Comparison of ENCODE assay signal across 1 cellular context in the genomic region with DNA sequence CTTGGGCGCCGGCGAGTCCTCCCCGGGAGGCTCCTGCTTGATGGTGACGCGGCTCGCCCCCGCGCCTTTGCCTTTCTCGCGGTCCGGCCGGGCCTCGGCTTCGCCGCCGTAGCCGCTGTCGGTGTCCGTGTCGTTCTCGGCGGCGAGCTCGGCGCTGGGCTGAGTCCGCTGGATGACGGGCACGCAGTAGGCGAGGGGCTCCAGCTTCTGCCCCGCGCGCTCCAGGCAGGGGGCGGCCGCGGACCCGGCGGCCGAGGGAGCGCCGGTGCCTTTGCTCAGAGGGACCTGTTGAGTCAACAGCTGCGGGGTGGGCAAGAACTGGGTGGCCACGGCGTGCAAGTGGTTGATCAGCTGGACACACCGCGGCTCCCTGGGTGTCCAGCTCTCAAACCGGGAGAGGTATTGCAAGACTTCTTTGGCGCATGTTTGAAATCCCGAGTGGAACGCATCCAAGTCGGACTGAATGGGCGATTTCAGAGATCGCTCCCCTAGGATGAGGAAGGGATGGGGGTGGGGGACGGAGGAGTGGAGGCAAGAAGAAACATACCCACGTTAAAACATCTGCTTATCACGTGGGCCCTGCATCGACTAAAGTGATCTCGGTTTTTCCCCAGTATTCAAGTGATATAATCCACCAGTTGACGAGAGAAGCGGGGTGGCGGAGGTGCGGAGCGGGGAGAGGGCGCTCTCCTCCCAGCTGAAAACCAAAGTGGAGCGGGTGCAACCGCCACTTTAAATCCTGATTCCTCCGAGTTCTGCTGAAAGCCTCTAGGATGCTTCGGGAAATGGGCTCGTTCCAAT.
TF ChIP-seq lines count a peak whose summit lies in the region.

No MANE protein-coding gene starts in this region.

TF ChIP-seq in WTC11, 78 proteins besides CTCF, POLR2A, EP300 and RAD21 (continued from another document):
- TF ChIP-seq FOXP4 (CRISPR knock-in tag; IDR thresholded peaks at IDR 0.05) (no peak), NFYB (CRISPR knock-in tag; conservative IDR thresholded peaks at IDR 0.05; ENCODE audit: low read depth) (no peak), GRHL2 (CRISPR knock-in tag; IDR thresholded peaks at IDR 0.05; ENCODE audit: insufficient replicate concordance, severe bottlenecking) (no peak), SMAD3 (CRISPR knock-in tag; IDR thresholded peaks at IDR 0.05; ENCODE audit: borderline replicate concordance) (no peak), ZNF423 (CRISPR knock-in tag; IDR thresholded peaks at IDR 0.05) (peak; percentile 73; the same call in 1 of the 2 replicates), ZNF219 (CRISPR knock-in tag; IDR thresholded peaks at IDR 0.05; ENCODE audit: borderline replicate concordance) (no peak), CREB1 (CRISPR knock-in tag; IDR thresholded peaks at IDR 0.05) (no peak), GTF2I (CRISPR knock-in tag; conservative IDR thresholded peaks at IDR 0.05) (no peak), TEAD4 (CRISPR knock-in tag; IDR thresholded peaks at IDR 0.05) (no peak), FOXJ3 (CRISPR knock-in tag; IDR thresholded peaks at IDR 0.05; ENCODE audit: borderline replicate concordance) (no peak), RORB (CRISPR knock-in tag; IDR thresholded peaks at IDR 0.05) (no peak), JAZF1 (CRISPR knock-in tag; IDR thresholded peaks at IDR 0.05) (no peak), USF1 (CRISPR knock-in tag; IDR thresholded peaks at IDR 0.05) (peak; percentile 27; the same call in 1 of the 2 replicates), RELA (CRISPR knock-in tag; IDR thresholded peaks at IDR 0.05; ENCODE audit: borderline replicate concordance) (no peak), NFE2L1 (CRISPR knock-in tag; IDR thresholded peaks at IDR 0.05) (0 out of 2 replicates have a peak, but pooled peaks have one; percentile 24), E2F4 (CRISPR knock-in tag; IDR thresholded peaks at IDR 0.05; ENCODE audit: borderline replicate concordance, low read depth) (no peak)
- TF ChIP-seq, protein P1, sequence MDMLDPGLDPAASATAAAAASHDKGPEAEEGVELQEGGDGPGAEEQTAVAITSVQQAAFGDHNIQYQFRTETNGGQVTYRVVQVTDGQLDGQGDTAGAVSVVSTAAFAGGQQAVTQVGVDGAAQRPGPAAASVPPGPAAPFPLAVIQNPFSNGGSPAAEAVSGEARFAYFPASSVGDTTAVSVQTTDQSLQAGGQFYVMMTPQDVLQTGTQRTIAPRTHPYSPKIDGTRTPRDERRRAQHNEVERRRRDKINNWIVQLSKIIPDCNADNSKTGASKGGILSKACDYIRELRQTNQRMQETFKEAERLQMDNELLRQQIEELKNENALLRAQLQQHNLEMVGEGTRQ (CRISPR knock-in tag; IDR thresholded peaks at IDR 0.05): no peak
- TF ChIP-seq, protein P2, sequence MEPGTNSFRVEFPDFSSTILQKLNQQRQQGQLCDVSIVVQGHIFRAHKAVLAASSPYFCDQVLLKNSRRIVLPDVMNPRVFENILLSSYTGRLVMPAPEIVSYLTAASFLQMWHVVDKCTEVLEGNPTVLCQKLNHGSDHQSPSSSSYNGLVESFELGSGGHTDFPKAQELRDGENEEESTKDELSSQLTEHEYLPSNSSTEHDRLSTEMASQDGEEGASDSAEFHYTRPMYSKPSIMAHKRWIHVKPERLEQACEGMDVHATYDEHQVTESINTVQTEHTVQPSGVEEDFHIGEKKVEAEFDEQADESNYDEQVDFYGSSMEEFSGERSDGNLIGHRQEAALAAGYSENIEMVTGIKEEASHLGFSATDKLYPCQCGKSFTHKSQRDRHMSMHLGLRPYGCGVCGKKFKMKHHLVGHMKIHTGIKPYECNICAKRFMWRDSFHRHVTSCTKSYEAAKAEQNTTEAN (CRISPR knock-in tag; IDR thresholded peaks at IDR 0.05): no peak
- TF ChIP-seq, protein P3, sequence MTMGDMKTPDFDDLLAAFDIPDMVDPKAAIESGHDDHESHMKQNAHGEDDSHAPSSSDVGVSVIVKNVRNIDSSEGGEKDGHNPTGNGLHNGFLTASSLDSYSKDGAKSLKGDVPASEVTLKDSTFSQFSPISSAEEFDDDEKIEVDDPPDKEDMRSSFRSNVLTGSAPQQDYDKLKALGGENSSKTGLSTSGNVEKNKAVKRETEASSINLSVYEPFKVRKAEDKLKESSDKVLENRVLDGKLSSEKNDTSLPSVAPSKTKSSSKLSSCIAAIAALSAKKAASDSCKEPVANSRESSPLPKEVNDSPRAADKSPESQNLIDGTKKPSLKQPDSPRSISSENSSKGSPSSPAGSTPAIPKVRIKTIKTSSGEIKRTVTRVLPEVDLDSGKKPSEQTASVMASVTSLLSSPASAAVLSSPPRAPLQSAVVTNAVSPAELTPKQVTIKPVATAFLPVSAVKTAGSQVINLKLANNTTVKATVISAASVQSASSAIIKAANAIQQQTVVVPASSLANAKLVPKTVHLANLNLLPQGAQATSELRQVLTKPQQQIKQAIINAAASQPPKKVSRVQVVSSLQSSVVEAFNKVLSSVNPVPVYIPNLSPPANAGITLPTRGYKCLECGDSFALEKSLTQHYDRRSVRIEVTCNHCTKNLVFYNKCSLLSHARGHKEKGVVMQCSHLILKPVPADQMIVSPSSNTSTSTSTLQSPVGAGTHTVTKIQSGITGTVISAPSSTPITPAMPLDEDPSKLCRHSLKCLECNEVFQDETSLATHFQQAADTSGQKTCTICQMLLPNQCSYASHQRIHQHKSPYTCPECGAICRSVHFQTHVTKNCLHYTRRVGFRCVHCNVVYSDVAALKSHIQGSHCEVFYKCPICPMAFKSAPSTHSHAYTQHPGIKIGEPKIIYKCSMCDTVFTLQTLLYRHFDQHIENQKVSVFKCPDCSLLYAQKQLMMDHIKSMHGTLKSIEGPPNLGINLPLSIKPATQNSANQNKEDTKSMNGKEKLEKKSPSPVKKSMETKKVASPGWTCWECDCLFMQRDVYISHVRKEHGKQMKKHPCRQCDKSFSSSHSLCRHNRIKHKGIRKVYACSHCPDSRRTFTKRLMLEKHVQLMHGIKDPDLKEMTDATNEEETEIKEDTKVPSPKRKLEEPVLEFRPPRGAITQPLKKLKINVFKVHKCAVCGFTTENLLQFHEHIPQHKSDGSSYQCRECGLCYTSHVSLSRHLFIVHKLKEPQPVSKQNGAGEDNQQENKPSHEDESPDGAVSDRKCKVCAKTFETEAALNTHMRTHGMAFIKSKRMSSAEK (CRISPR knock-in tag; IDR thresholded peaks at IDR 0.05; ENCODE audit: borderline replicate concordance): no peak
- TF ChIP-seq, protein P4, sequence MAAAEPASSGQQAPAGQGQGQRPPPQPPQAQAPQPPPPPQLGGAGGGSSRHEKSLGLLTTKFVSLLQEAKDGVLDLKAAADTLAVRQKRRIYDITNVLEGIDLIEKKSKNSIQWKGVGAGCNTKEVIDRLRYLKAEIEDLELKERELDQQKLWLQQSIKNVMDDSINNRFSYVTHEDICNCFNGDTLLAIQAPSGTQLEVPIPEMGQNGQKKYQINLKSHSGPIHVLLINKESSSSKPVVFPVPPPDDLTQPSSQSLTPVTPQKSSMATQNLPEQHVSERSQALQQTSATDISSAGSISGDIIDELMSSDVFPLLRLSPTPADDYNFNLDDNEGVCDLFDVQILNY (CRISPR knock-in tag; IDR thresholded peaks at IDR 0.05): no peak
- TF ChIP-seq, protein P5, sequence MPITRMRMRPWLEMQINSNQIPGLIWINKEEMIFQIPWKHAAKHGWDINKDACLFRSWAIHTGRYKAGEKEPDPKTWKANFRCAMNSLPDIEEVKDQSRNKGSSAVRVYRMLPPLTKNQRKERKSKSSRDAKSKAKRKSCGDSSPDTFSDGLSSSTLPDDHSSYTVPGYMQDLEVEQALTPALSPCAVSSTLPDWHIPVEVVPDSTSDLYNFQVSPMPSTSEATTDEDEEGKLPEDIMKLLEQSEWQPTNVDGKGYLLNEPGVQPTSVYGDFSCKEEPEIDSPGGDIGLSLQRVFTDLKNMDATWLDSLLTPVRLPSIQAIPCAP (CRISPR knock-in tag; IDR thresholded peaks at IDR 0.05): no peak
